27 cellular contexts compared by ENCODE assay signal in the genomic region with DNA sequence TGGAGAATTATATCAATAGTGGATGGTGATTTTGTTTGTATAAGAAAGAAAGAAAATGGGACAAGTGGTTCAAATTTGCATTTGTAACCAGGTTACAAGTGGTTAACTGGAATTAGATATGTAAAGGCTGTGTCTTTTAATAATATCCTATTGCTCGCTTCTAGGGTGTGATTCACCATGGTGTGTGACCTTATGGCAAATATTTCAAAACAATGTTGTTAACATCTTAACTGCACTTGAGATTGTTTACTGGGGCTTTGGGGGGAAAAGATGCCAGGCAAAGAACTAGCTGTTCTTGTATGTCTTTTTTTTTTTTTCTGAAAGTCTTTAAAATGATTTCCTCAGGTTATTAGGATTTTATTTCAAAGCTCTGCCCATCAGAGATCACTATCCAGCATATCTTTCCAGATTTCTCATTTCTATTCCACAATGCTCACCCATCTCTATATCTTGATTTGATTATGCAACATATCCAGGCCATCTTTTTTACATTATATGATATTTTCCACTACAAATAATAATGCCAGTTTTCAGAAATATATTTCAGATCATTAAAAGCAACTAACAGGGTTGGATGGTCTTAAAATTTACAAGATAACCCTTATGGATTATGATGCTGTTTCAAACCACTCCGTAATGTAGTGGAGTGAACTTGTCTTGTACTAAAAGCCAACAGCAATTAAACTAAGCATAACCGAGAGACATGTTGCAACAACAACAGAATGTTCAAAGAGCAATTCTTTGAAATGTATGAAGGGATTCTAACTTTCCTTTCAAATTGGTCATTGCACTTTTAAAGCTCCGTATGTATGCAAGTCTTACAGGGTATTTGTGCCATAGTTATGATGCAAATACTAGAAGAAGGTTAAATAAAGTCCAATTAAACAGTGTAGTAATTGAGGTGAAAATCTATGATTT.
DNase-seq lines count a peak whose midpoint lies in the region; ATAC-seq and TF ChIP-seq lines count a peak whose summit lies in the region.
"Had no signal": no experiment of that assay in that cellular context is flagged by ENCODE, and none has a peak within 500 bp of the region (broad histone marks: within the 10 kb centered on the region; RNA-seq: fewer than 3 reads in every experiment).

No MANE protein-coding gene starts in this region.

- intact Hi-C loops in IMR-90 (cut with micrococcal nuclease) = loop anchor here (5.0 kb wide), 1 partner anchor 478 kb away; no protein-coding TSS in a partner anchor
- intact Hi-C loops in adrenal gland (cut with DNase I) = no loop called here

- TF ChIP-seq CTCF in IMR-90 (conservative IDR thresholded peaks at IDR 0.05; ENCODE audit: low read depth, low read length) = no peak
- no peak for TF ChIP-seq CTCF in adrenal gland (IDR thresholded peaks at IDR 0.05)
- TF ChIP-seq CTCF in hepatocyte (IDR thresholded peaks at IDR 0.05; ENCODE audit: poor library complexity) = no peak

- H3K4me3 ChIP-seq in IMR-90 (ENCODE audit: insufficient read depth, low read depth, low read length) (no peak overlapping the region), adrenal gland (no peak overlapping the region), hepatocyte (no peak overlapping the region), skeletal muscle cell (ENCODE audit: low read depth, low read length) (no peak overlapping the region)
- H3K4me3 ChIP-seq: ascending aorta, BLaER1, esophagus muscularis mucosa, left ventricle myocardium inferior, right atrium auricular region, tibial nerve had no signal

- DNase-seq in IMR-90 (peak; percentile 52), adrenal gland (no peak), hepatocyte (ENCODE audit: low spot score) (no peak), skeletal muscle cell (ENCODE audit: low read depth) (peak; percentile 41), immature natural killer cell (no peak), NOMO-1 (lab: John Stamatoyannopoulos, UW; ENCODE audit: unreplicated experiment in 2 of 2) (no peak), T1000 (lab: John Stamatoyannopoulos, UW) (no peak)
- DNase-seq: activated B cell treated with CpG ODN at 0.5 μM for 24 hours; activated CD4-positive, alpha-beta T cell treated with anti-CD3 and anti-CD28 coated beads, Interleukin-2, amount 10 ng/mL, durations not matched to agents 7 days and 5 days; activated effector memory CD4-positive, alpha-beta T cell treated with anti-CD3 and anti-CD28 coated beads, Interleukin-2, amount 50 U/mL, for 16 hours; activated T-cell treated with anti-CD3 and anti-CD28 coated beads, Interleukin-2, amount 50 U/mL, for 24 hours; hippocampal formation; left ventricle myocardium inferior; NCI-H1105; NCI-H187; stimulated activated CD4-positive, alpha-beta T cell treated with anti-CD3 and anti-CD28 coated beads, Interleukin-12 subunit alpha, Interleukin-12 subunit beta, amount 100 ng/mL, for 4 hours; stimulated activated CD4-positive, alpha-beta T cell treated with anti-CD3 and anti-CD28 coated beads, Interleukin-2, amount 100 ng/mL, for 48 hours had no signal

- TF ChIP-seq POLR2A in IMR-90 (IDR thresholded peaks at IDR 0.05; ENCODE audit: low read depth, low read length) (no peak), adrenal gland (IDR thresholded peaks at IDR 0.05) (no peak)

- H3K18ac ChIP-seq in IMR-90 (ENCODE audit: low read depth, low read length) = 0 out of 2 replicates have a peak overlapping the region, but pooled peaks have one; percentile 2

- dilution Hi-C loops in IMR-90 (cut with HindIII; ENCODE audit: low sequenced_read_pairs, unreplicated experiment) = no loop called here

- no peaks in the 10 kb centered on the region for H3K9me2 ChIP-seq in hepatocyte (replicated peaks; ENCODE audit: insufficient read depth)

- no peak overlapping the region for H2AK9ac ChIP-seq in IMR-90 (replicated peaks; ENCODE audit: low read depth, low read length, poor library complexity)

- H2BK15ac ChIP-seq in IMR-90 (ENCODE audit: low read depth, low read length) = no peak overlapping the region

- no peaks in the 10 kb centered on the region; the same call in 1 of the 2 replicates for H3K9me1 ChIP-seq in IMR-90 (ENCODE audit: insufficient read depth, low read length)

- H3K9ac ChIP-seq in IMR-90 (ENCODE audit: low read depth, low read length) = no peak overlapping the region
- H3K9ac ChIP-seq: BLaER1 had no signal

- H3K4me3 Mint-ChIP-seq in immature natural killer cell = no peak overlapping the region
- H3K4me3 Mint-ChIP-seq: activated B cell treated with CpG ODN at 0.5 μM for 24 hours; activated CD4-positive, alpha-beta T cell treated with anti-CD3 and anti-CD28 coated beads, Interleukin-2, amount 10 ng/mL, durations not matched to agents 7 days and 5 days; activated naive CD8-positive, alpha-beta T cell; activated T-cell treated with anti-CD3 and anti-CD28 coated beads, Interleukin-2, amount 50 U/mL, for 24 hours; central memory CD8-positive, alpha-beta T cell; dendritic cell treated with granulocyte-macrophage colony-stimulating factor and Interleukin-4, amounts not matched to agents 40 ng/mL and 50 ng/mL, for 4 days; IgD-negative memory B cell had no signal

- H4K20me1 ChIP-seq in IMR-90 (ENCODE audit: insufficient read depth, low read length) (no peaks in the 10 kb centered on the region), hepatocyte (ENCODE audit: insufficient read depth, poor library complexity, severe bottlenecking) (no peaks in the 10 kb centered on the region)
- H4K20me1 ChIP-seq: BLaER1 had no signal

- ATAC-seq in IMR-90 (ENCODE audit: low read depth) (peak; percentile 78), HG02610 (IDR thresholded peaks at IDR 0.05; ENCODE audit: unreplicated experiment) (no peak)

- TF ChIP-seq RAD21 in IMR-90 (IDR thresholded peaks at IDR 0.05; ENCODE audit: low read length) = no peak

- H3K36me3 Mint-ChIP-seq in immature natural killer cell = no peaks in the 10 kb centered on the region
- H3K36me3 Mint-ChIP-seq: activated naive CD8-positive, alpha-beta T cell; IgD-negative memory B cell had no signal

- H2BK5ac ChIP-seq in IMR-90 (ENCODE audit: low read depth, low read length, poor library complexity, severe bottlenecking) = no peak overlapping the region

- H3K27ac ChIP-seq in IMR-90 (ENCODE audit: insufficient read depth, low read length) = no peak overlapping the region
- peak overlapping the region in 4 of 5 donors; percentile 51 to 78 (median 57) for H3K27ac ChIP-seq in adrenal gland
- peak overlapping the region; percentile 60 for H3K27ac ChIP-seq in hepatocyte
- H3K27ac ChIP-seq: ascending aorta, BLaER1, esophagus muscularis mucosa, left ventricle myocardium inferior, right atrium auricular region, tibial nerve had no signal

- in situ Hi-C loops in IMR-90 (cut with MboI; ENCODE audit: low sequenced_read_pairs) = no loop called here

- peaks cover 2% of the 10 kb centered on the region; the same call in 1 of the 2 replicates for H3K9me3 ChIP-seq in IMR-90 (ENCODE audit: control insufficient read depth, insufficient read depth, low read length)
- no peaks in the 10 kb centered on the region for H3K9me3 ChIP-seq in adrenal gland (replicated peaks in 1 of 3)
- H3K9me3 ChIP-seq in hepatocyte (ENCODE audit: low read depth) = no peaks in the 10 kb centered on the region
- H3K9me3 ChIP-seq: BLaER1, esophagus muscularis mucosa, left ventricle myocardium inferior, right atrium auricular region, tibial nerve had no signal

- no CpG with 5 or more reads among the region's 4 CpGs for WGBS in IMR-90 (ENCODE audit: extremely low coverage in 2 of 2, insufficient read length in 1 of 2), 2 experiments
- WGBS in adrenal gland, 4 donors = 60 to 69% (median 65%) methylated on average over 4 of the region's 4 CpGs
- 58% methylated on average over 4 of the region's 4 CpGs for WGBS in hepatocyte (ENCODE audit: low lambda C conversion rate, missing lambda C conversion rate)

- no peak overlapping the region for H4K5ac ChIP-seq in IMR-90 (ENCODE audit: low read depth, low read length)

- H3K79me1 ChIP-seq in IMR-90 (ENCODE audit: low read depth in 1 of 2, low read length in 2 of 2) = no peaks in the 10 kb centered on the region

- H3K4me1 ChIP-seq in IMR-90 (ENCODE audit: control insufficient read depth, insufficient read depth, low read length) (peaks cover 9% of the 10 kb centered on the region), adrenal gland (replicated peaks in 1 of 2) (peaks cover 6 to 43% of the 10 kb centered on the region in 2 donors), hepatocyte (ENCODE audit: insufficient read depth) (peaks cover 25% of the 10 kb centered on the region)
- H3K4me1 ChIP-seq: ascending aorta, BLaER1, left ventricle myocardium inferior, right atrium auricular region, tibial nerve had no signal

- no peak overlapping the region for H3K56ac ChIP-seq in IMR-90 (ENCODE audit: extremely low read depth, insufficient read depth, low read length)

- no peak overlapping the region for H2BK120ac ChIP-seq in IMR-90 (ENCODE audit: low read depth, low read length)

- no peak overlapping the region for H4K91ac ChIP-seq in IMR-90 (ENCODE audit: insufficient read depth, low read depth, low read length)

- no peak overlapping the region for H2BK20ac ChIP-seq in IMR-90 (ENCODE audit: low read depth, low read length)

- H3K79me2 ChIP-seq in hepatocyte = no peaks in the 10 kb centered on the region

- H3K27me3 ChIP-seq in IMR-90 (ENCODE audit: control insufficient read depth, insufficient read depth, low read length) = no peaks in the 10 kb centered on the region
- no peaks in the 10 kb centered on the region for H3K27me3 ChIP-seq in adrenal gland
- no peaks in the 10 kb centered on the region for H3K27me3 ChIP-seq in hepatocyte
- H3K27me3 ChIP-seq: ascending aorta, BLaER1, esophagus muscularis mucosa, right atrium auricular region, tibial nerve had no signal

- H3K36me3 ChIP-seq in IMR-90 (ENCODE audit: control insufficient read depth, insufficient read depth, low read length) = no peaks in the 10 kb centered on the region
- no peaks in the 10 kb centered on the region for H3K36me3 ChIP-seq in adrenal gland (replicated peaks in 1 of 2)
- H3K36me3 ChIP-seq in hepatocyte (replicated peaks; ENCODE audit: insufficient read depth, low read depth) = no peaks in the 10 kb centered on the region
- H3K36me3 ChIP-seq: ascending aorta, BLaER1, esophagus muscularis mucosa, left ventricle myocardium inferior, right atrium auricular region, tibial nerve had no signal

- no peak overlapping the region for H3K27ac Mint-ChIP-seq in immature natural killer cell
- H3K27ac Mint-ChIP-seq: activated B cell treated with CpG ODN at 0.5 μM for 24 hours; activated CD4-positive, alpha-beta T cell treated with anti-CD3 and anti-CD28 coated beads, Interleukin-2, amount 10 ng/mL, durations not matched to agents 7 days and 5 days; activated naive CD8-positive, alpha-beta T cell; activated T-cell treated with anti-CD3 and anti-CD28 coated beads, Interleukin-2, amount 50 U/mL, for 24 hours; dendritic cell treated with granulocyte-macrophage colony-stimulating factor and Interleukin-4, amounts not matched to agents 40 ng/mL and 50 ng/mL, for 4 days; IgD-negative memory B cell had no signal

- POLR2A ChIA-PET in IMR-90 (lab: Charles Lee; ENCODE audit: unreplicated experiment) = no interaction called here

- H3K9me3 Mint-ChIP-seq in immature natural killer cell = peaks cover 0 to 3% (median 0%) of the 10 kb centered on the region in 6 donors
- H3K9me3 Mint-ChIP-seq: activated B cell treated with CpG ODN at 0.5 μM for 24 hours; activated CD4-positive, alpha-beta T cell treated with anti-CD3 and anti-CD28 coated beads, Interleukin-2, amount 10 ng/mL, durations not matched to agents 7 days and 5 days; dendritic cell treated with granulocyte-macrophage colony-stimulating factor and Interleukin-4, amounts not matched to agents 40 ng/mL and 50 ng/mL, for 4 days had no signal

- H3K23ac ChIP-seq in IMR-90 (ENCODE audit: low read depth, low read length) = no peak overlapping the region

- H3K14ac ChIP-seq in IMR-90 (replicated peaks; ENCODE audit: low read depth, low read length) = no peak overlapping the region

- H2AFZ ChIP-seq in IMR-90 (replicated peaks; ENCODE audit: low read length, poor library complexity) (no peak overlapping the region), hepatocyte (no peak overlapping the region)

- H3K4me1 Mint-ChIP-seq in immature natural killer cell = no peaks in the 10 kb centered on the region
- H3K4me1 Mint-ChIP-seq: activated B cell treated with CpG ODN at 0.5 μM for 24 hours; activated CD4-positive, alpha-beta T cell treated with anti-CD3 and anti-CD28 coated beads, Interleukin-2, amount 10 ng/mL, durations not matched to agents 7 days and 5 days; central memory CD8-positive, alpha-beta T cell; IgD-negative memory B cell had no signal

- H4K8ac ChIP-seq in IMR-90 (ENCODE audit: low read depth in 2 of 2, low read length in 2 of 2) = no peak overlapping the region

- CTCF ChIA-PET in IMR-90 (lab: Yijun Ruan, JAX) = no interaction called here

- no peak overlapping the region for H2AK5ac ChIP-seq in IMR-90 (ENCODE audit: low read depth, low read length)

- H3K4ac ChIP-seq in IMR-90 (ENCODE audit: low read depth, low read length) = no peak overlapping the region

- peak overlapping the region; percentile 17; the same call in 1 of the 2 replicates for H3K4me2 ChIP-seq in IMR-90 (ENCODE audit: low read depth, low read length)
- peak overlapping the region; percentile 38 for H3K4me2 ChIP-seq in hepatocyte
- H3K4me2 ChIP-seq: BLaER1 had no signal

- H3K27me3 Mint-ChIP-seq in immature natural killer cell (ENCODE audit: low read depth in 3 of 3) = peaks cover 0 to 2% (median 2%) of the 10 kb centered on the region in 3 donors
- H3K27me3 Mint-ChIP-seq: activated B cell treated with CpG ODN at 0.5 μM for 24 hours; activated CD4-positive, alpha-beta T cell treated with anti-CD3 and anti-CD28 coated beads, Interleukin-2, amount 10 ng/mL, durations not matched to agents 7 days and 5 days; activated naive CD8-positive, alpha-beta T cell; activated T-cell treated with anti-CD3 and anti-CD28 coated beads, Interleukin-2, amount 50 U/mL, for 24 hours; central memory CD8-positive, alpha-beta T cell; dendritic cell treated with granulocyte-macrophage colony-stimulating factor and Interleukin-4, amounts not matched to agents 40 ng/mL and 50 ng/mL, for 4 days had no signal

- no TSS peak for BruUV-seq in IMR-90 (replicated peaks; lab: Mats Ljungman, UMichigan)

Comparison
In these comparisons a context has a peak if more than half of its experiments do, and no peak if none do; other contexts are left out.
1. DNase-seq: peak in IMR-90 (single experiment) and skeletal muscle cell (single experiment); none in adrenal gland (0 of 7), hepatocyte (single experiment), immature natural killer cell (0 of 3), NOMO-1 (0 of 2) and T1000 (single experiment).